In genomic region chr14:65472189-65472588, GRCh38 we compare ENCODE assay signal across 20 cellular contexts. TPM values are rescaled to one million over a fixed set of nuclear protein-coding genes. Genes with fewer than 3 reads are reported as not detected.
A peak's percentile ranks its signal among the peaks of the same experiment; 100 is the strongest.
DNase-seq lines count a peak whose midpoint lies in the region; ATAC-seq and TF ChIP-seq lines count a peak whose summit lies in the region.
"Had no signal": no experiment of that assay in that cellular context is flagged by ENCODE, and none has a peak within 500 bp of the region (broad histone marks: within the 10 kb centered on the region; RNA-seq: fewer than 3 reads in every experiment).

No MANE protein-coding gene starts in this region.

- no peak for DNase-seq in natural killer cell treated with Interleukin-12 subunit alpha and Interleukin-12 subunit beta and Interleukin-15 and Interleukin-18, amount 100 ng/mL, for 72 hours (ENCODE audit: low spot score)
- DNase-seq in natural killer cell (no peak), NCI-H2171 (lab: John Stamatoyannopoulos, UW) (peak; percentile 55), WTC11 (ENCODE audit: low spot score) (peak; percentile 16), NCI-H1694 (lab: John Stamatoyannopoulos, UW) (no peak), NCI-H226 (no peak)
- DNase-seq in stimulated activated naive B cell treated with anti-CD40 and anti-IgM and Interleukin-4, amounts not matched to agents 10 μg/mL and 1 μg/mL and 100 μg/mL, for 72 hours: no peak
- no peak for DNase-seq in stimulated activated CD4-positive, alpha-beta T cell treated with anti-CD3 and anti-CD28 coated beads, Interleukin-2, amount 100 ng/mL, for 24 hours
- DNase-seq: activated CD4-positive, CD25-positive, alpha-beta regulatory T cell treated with anti-CD3 and anti-CD28 coated beads, Interleukin-2, amount 50 U/mL, for 72 hours; caudate nucleus; foreskin fibroblast; immature natural killer cell; Karpas-422; NCI-H446; occipital lobe; T-helper 1 cell had no signal

- H3K27ac Mint-ChIP-seq in natural killer cell treated with Interleukin-12 subunit alpha and Interleukin-12 subunit beta and Interleukin-15 and Interleukin-18, amount 100 ng/mL, for 72 hours: peak overlapping the region; percentile 82 to 87
- H3K27ac Mint-ChIP-seq in natural killer cell (no peak overlapping the region), WTC11 (no peak overlapping the region)
- no peak overlapping the region for H3K27ac Mint-ChIP-seq in stimulated activated naive B cell treated with anti-CD40 and anti-IgM and Interleukin-4, amounts not matched to agents 10 μg/mL and 1 μg/mL and 100 μg/mL, for 72 hours
- H3K27ac Mint-ChIP-seq: activated naive CD4-positive, alpha-beta T cell treated with anti-CD3 and anti-CD28 coated beads, Interleukin-2, amount 50 U/mL, for 72 hours; stimulated activated effector memory CD8-positive, alpha-beta T cell treated with anti-CD3 and anti-CD28 coated beads, Interleukin-12 subunit alpha, Interleukin-12 subunit beta, amount 100 ng/mL, for 72 hours had no signal

- H3K9me3 Mint-ChIP-seq in natural killer cell treated with Interleukin-12 subunit alpha and Interleukin-12 subunit beta and Interleukin-15 and Interleukin-18, amount 100 ng/mL, for 72 hours: no peaks in the 10 kb centered on the region
- no peaks in the 10 kb centered on the region for H3K9me3 Mint-ChIP-seq in natural killer cell
- H3K9me3 Mint-ChIP-seq in WTC11: no peaks in the 10 kb centered on the region
- peaks cover 0 to 1% of the 10 kb centered on the region in 2 donors for H3K9me3 Mint-ChIP-seq in stimulated activated naive B cell treated with anti-CD40 and anti-IgM and Interleukin-4, amounts not matched to agents 10 μg/mL and 1 μg/mL and 100 μg/mL, for 72 hours
- H3K9me3 Mint-ChIP-seq: activated naive CD4-positive, alpha-beta T cell treated with anti-CD3 and anti-CD28 coated beads, Interleukin-2, amount 50 U/mL, for 72 hours; immature natural killer cell; memory B cell; stimulated activated effector memory CD8-positive, alpha-beta T cell treated with anti-CD3 and anti-CD28 coated beads, Interleukin-12 subunit alpha, Interleukin-12 subunit beta, amount 100 ng/mL, for 72 hours had no signal

- TF ChIP-seq CTCF in natural killer cell (IDR thresholded peaks at IDR 0.05) (no peak), WTC11 (IDR thresholded peaks at IDR 0.05) (no peak)

- peak overlapping the region; percentile 74 for H3K4me3 Mint-ChIP-seq in natural killer cell treated with Interleukin-12 subunit alpha and Interleukin-12 subunit beta and Interleukin-15 and Interleukin-18, amount 100 ng/mL, for 72 hours
- H3K4me3 Mint-ChIP-seq in natural killer cell (no peak overlapping the region), WTC11 (peak overlapping the region; percentile 10)
- H3K4me3 Mint-ChIP-seq in stimulated activated naive B cell treated with anti-CD40 and anti-IgM and Interleukin-4, amounts not matched to agents 10 μg/mL and 1 μg/mL and 100 μg/mL, for 72 hours: no peak overlapping the region
- H3K4me3 Mint-ChIP-seq: immature natural killer cell; memory B cell; stimulated activated effector memory CD8-positive, alpha-beta T cell treated with anti-CD3 and anti-CD28 coated beads, Interleukin-12 subunit alpha, Interleukin-12 subunit beta, amount 100 ng/mL, for 72 hours had no signal

- no peaks in the 10 kb centered on the region for H3K27me3 Mint-ChIP-seq in natural killer cell treated with Interleukin-12 subunit alpha and Interleukin-12 subunit beta and Interleukin-15 and Interleukin-18, amount 100 ng/mL, for 72 hours
- H3K27me3 Mint-ChIP-seq in natural killer cell (ENCODE audit: low read depth in 2 of 2) (no peaks in the 10 kb centered on the region), WTC11 (ENCODE audit: low read depth) (no peaks in the 10 kb centered on the region)
- H3K27me3 Mint-ChIP-seq in stimulated activated naive B cell treated with anti-CD40 and anti-IgM and Interleukin-4, amounts not matched to agents 10 μg/mL and 1 μg/mL and 100 μg/mL, for 72 hours: no peaks in the 10 kb centered on the region
- H3K27me3 Mint-ChIP-seq: memory B cell had no signal

- intact Hi-C loops in natural killer cell (cut with micrococcal nuclease): no loop called here

- peaks cover 18% of the 10 kb centered on the region for H3K36me3 Mint-ChIP-seq in natural killer cell treated with Interleukin-12 subunit alpha and Interleukin-12 subunit beta and Interleukin-15 and Interleukin-18, amount 100 ng/mL, for 72 hours
- H3K36me3 Mint-ChIP-seq in natural killer cell: no peaks in the 10 kb centered on the region
- no peaks in the 10 kb centered on the region for H3K36me3 Mint-ChIP-seq in WTC11
- peaks cover 11 to 18% of the 10 kb centered on the region in 2 donors for H3K36me3 Mint-ChIP-seq in stimulated activated naive B cell treated with anti-CD40 and anti-IgM and Interleukin-4, amounts not matched to agents 10 μg/mL and 1 μg/mL and 100 μg/mL, for 72 hours

- CTCF ChIA-PET in WTC11 (lab: Charles Lee): interaction anchor here (1.1 kb wide), 1 partner anchor 302 kb away, joined by 3 read pairs; no protein-coding TSS in a partner anchor

- ATAC-seq in natural killer cell treated with Interleukin-12 subunit alpha and Interleukin-12 subunit beta and Interleukin-15 and Interleukin-18, amount 100 ng/mL, for 72 hours: no peak
- ATAC-seq in natural killer cell (no peak), WTC11 (peak; percentile 72)
- no peak for ATAC-seq in stimulated activated naive B cell treated with anti-CD40 and anti-IgM and Interleukin-4, amounts not matched to agents 10 μg/mL and 1 μg/mL and 100 μg/mL, for 72 hours (replicated peaks)
- ATAC-seq: activated naive CD4-positive, alpha-beta T cell treated with anti-CD3 and anti-CD28 coated beads, Interleukin-2, amount 50 U/mL, for 72 hours; HCT116; stimulated activated effector memory CD8-positive, alpha-beta T cell treated with anti-CD3 and anti-CD28 coated beads, Interleukin-12 subunit alpha, Interleukin-12 subunit beta, amount 100 ng/mL, for 72 hours had no signal

- POLR2A ChIA-PET in WTC11 (lab: Charles Lee): no interaction called here

- peaks cover 38 to 57% of the 10 kb centered on the region in 2 donors for H3K4me1 Mint-ChIP-seq in natural killer cell treated with Interleukin-12 subunit alpha and Interleukin-12 subunit beta and Interleukin-15 and Interleukin-18, amount 100 ng/mL, for 72 hours (ENCODE audit: low read depth in 2 of 2)
- H3K4me1 Mint-ChIP-seq in natural killer cell (peaks cover 0 to 21% of the 10 kb centered on the region in 2 donors), WTC11 (peaks cover 67% of the 10 kb centered on the region)
- H3K4me1 Mint-ChIP-seq in stimulated activated naive B cell treated with anti-CD40 and anti-IgM and Interleukin-4, amounts not matched to agents 10 μg/mL and 1 μg/mL and 100 μg/mL, for 72 hours: peaks cover 21 to 61% of the 10 kb centered on the region in 2 donors

TF ChIP-seq in WTC11, 78 proteins besides CTCF, POLR2A, EP300 and RAD21 (continues in another document):
- TF ChIP-seq ZNF512 (CRISPR knock-in tag; IDR thresholded peaks at IDR 0.05; ENCODE audit: borderline replicate concordance): no peak
- TF ChIP-seq NR2C2 (CRISPR knock-in tag; IDR thresholded peaks at IDR 0.05): no peak
- no peak for TF ChIP-seq AFF4 (CRISPR knock-in tag; IDR thresholded peaks at IDR 0.05; ENCODE audit: borderline replicate concordance)
- TF ChIP-seq MLX (CRISPR knock-in tag; IDR thresholded peaks at IDR 0.05): no peak
- no peak for TF ChIP-seq ZNF416 (CRISPR knock-in tag; IDR thresholded peaks at IDR 0.05)

RNA-seq across cellular contexts. Expression of gene FUT8, which starts 59.7 kb away (rescaled TPM):
- total RNA-seq in natural killer cell treated with Interleukin-12 subunit alpha and Interleukin-12 subunit beta and Interleukin-15 and Interleukin-18, amount 100 ng/mL, for 72 hours: 100 to 1,000 TPM in 1 of 2 donors, 10 to 100 TPM in 1; 73.0 to 139 TPM
- total RNA-seq in natural killer cell: 10 to 100 TPM; 20.7 to 29.2 (median 21.2) TPM
- 28.6 to 37.9 TPM (median 31.9 TPM) in 3 replicates for total RNA-seq in WTC11 (2021)

Comparison
In these comparisons a context has a peak if more than half of its experiments do, and no peak if none do; other contexts are left out.
1. H3K27ac Mint-ChIP-seq: peak in natural killer cell treated with Interleukin-12 subunit alpha and Interleukin-12 subunit beta and Interleukin-15 and Interleukin-18, amount 100 ng/mL, for 72 hours (2 of 2); none in natural killer cell (0 of 2), WTC11 (single experiment) and stimulated activated naive B cell treated with anti-CD40 and anti-IgM and Interleukin-4, amounts not matched to agents 10 μg/mL and 1 μg/mL and 100 μg/mL, for 72 hours (single experiment).
2. H3K4me3 Mint-ChIP-seq: peak in natural killer cell treated with Interleukin-12 subunit alpha and Interleukin-12 subunit beta and Interleukin-15 and Interleukin-18, amount 100 ng/mL, for 72 hours (single experiment) and WTC11 (single experiment); none in natural killer cell (single experiment) and stimulated activated naive B cell treated with anti-CD40 and anti-IgM and Interleukin-4, amounts not matched to agents 10 μg/mL and 1 μg/mL and 100 μg/mL, for 72 hours (0 of 2).
3. DNase-seq: peak in NCI-H2171 (single experiment) and WTC11 (single experiment); none in natural killer cell treated with Interleukin-12 subunit alpha and Interleukin-12 subunit beta and Interleukin-15 and Interleukin-18, amount 100 ng/mL, for 72 hours (single experiment), natural killer cell (single experiment), stimulated activated naive B cell treated with anti-CD40 and anti-IgM and Interleukin-4, amounts not matched to agents 10 μg/mL and 1 μg/mL and 100 μg/mL, for 72 hours (single experiment), stimulated activated CD4-positive, alpha-beta T cell treated with anti-CD3 and anti-CD28 coated beads, Interleukin-2, amount 100 ng/mL, for 24 hours (0 of 2), NCI-H1694 (single experiment) and NCI-H226 (single experiment).